11 cellular contexts compared by ENCODE assay signal in the genomic region with DNA sequence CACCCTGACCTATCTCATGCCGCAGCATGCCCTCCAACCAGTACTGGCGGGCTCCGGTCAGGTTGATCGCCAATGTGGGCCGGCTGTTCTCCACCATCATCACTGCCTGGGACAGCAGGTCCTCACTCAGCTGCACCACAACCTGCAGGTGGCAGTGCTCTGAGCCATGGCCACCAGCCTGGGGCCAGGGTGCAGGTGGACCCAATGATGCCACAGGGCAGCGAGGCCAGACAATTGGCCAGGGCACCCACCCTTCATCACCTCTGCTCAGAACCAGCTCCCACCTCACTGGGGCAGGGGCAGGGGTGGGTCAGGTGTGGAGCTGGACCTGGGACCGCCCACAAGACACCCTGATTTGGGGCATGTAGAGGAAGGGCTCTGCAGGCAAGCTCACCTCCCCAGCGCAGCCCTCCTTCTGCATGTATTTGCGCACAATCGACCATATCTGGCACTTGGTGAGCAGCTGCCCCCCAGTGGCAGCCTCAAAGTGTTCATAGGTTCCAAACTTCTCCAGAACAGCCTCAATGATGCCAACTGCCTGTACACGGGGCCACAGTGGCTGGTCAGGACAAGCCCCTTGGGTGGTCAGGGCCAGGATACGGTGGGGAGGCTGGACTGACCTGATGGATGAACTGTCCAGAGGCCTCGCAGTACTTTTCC. TPM values are rescaled to one million over a fixed set of nuclear protein-coding genes. Genes with fewer than 3 reads are reported as not detected.
A peak's percentile ranks its signal among the peaks of the same experiment; 100 is the strongest.
DNase-seq lines count a peak whose midpoint lies in the region; ATAC-seq and TF ChIP-seq lines count a peak whose summit lies in the region.
"Had no signal": no experiment of that assay in that cellular context is flagged by ENCODE, and none has a peak within 500 bp of the region (broad histone marks: within the 10 kb centered on the region; RNA-seq: fewer than 3 reads in every experiment).

No MANE protein-coding gene starts in this region.

- H3K36me3 ChIP-seq in neural progenitor cell = no peaks in the 10 kb centered on the region

- no peak overlapping the region for H3K27ac Mint-ChIP-seq in activated CD4-positive, alpha-beta T cell treated with anti-CD3 and anti-CD28 coated beads for 36 hours
- H3K27ac Mint-ChIP-seq in activated CD4-positive, alpha-beta T cell treated with anti-CD3 and anti-CD28 coated beads, Interleukin-2, amount 10 ng/mL, durations not matched to agents 7 days and 5 days = no peak overlapping the region
- no peak overlapping the region for H3K27ac Mint-ChIP-seq in HFFc6
- H3K27ac Mint-ChIP-seq in WTC11 = no peak overlapping the region
- no peak overlapping the region for H3K27ac Mint-ChIP-seq in neural progenitor cell

- peaks cover 9% of the 10 kb centered on the region for H3K4me1 ChIP-seq in neural progenitor cell

- TF ChIP-seq CTCF in HFFc6 (IDR thresholded peaks at IDR 0.05) = peak; percentile 51
- TF ChIP-seq CTCF in WTC11 (IDR thresholded peaks at IDR 0.05) = no peak
- TF ChIP-seq CTCF in neural progenitor cell (IDR thresholded peaks at IDR 0.05) = peak; percentile 12

- DNase-seq in activated CD4-positive, alpha-beta T cell treated with anti-CD3 and anti-CD28 coated beads for 36 hours = peak; percentile 57
- DNase-seq in activated CD4-positive, alpha-beta T cell treated with anti-CD3 and anti-CD28 coated beads, Interleukin-2, amount 10 ng/mL, durations not matched to agents 7 days and 5 days = no peak
- DNase-seq in HFFc6 (no peak), WTC11 (ENCODE audit: low spot score) (peak; percentile 33), neural progenitor cell (ENCODE audit: low spot score) (no peak), SIG-M5 (lab: John Stamatoyannopoulos, UW) (no peak)
- DNase-seq: activated CD8-positive, alpha-beta memory T cell treated with anti-CD3 and anti-CD28 coated beads, Interleukin-2, amount 50 U/mL, for 48 hours; NCI-H345; SW 1271 had no signal

- H3K4me3 ChIP-seq in neural progenitor cell = no peak overlapping the region

- H2AFZ ChIP-seq in neural progenitor cell (replicated peaks) = no peak overlapping the region

- H3K4me3 Mint-ChIP-seq in activated CD4-positive, alpha-beta T cell treated with anti-CD3 and anti-CD28 coated beads for 36 hours = no peak overlapping the region
- H3K4me3 Mint-ChIP-seq in activated CD4-positive, alpha-beta T cell treated with anti-CD3 and anti-CD28 coated beads, Interleukin-2, amount 10 ng/mL, durations not matched to agents 7 days and 5 days = no peak overlapping the region
- H3K4me3 Mint-ChIP-seq in HFFc6 = no peak overlapping the region
- peak overlapping the region; percentile 22; the same call in 1 of the 2 replicates for H3K4me3 Mint-ChIP-seq in WTC11
- H3K4me3 Mint-ChIP-seq in neural progenitor cell = no peak overlapping the region

- H3K4me2 ChIP-seq in neural progenitor cell = no peak overlapping the region

- H3K27me3 Mint-ChIP-seq in activated CD4-positive, alpha-beta T cell treated with anti-CD3 and anti-CD28 coated beads for 36 hours = peaks cover 26% of the 10 kb centered on the region
- H3K27me3 Mint-ChIP-seq in activated CD4-positive, alpha-beta T cell treated with anti-CD3 and anti-CD28 coated beads, Interleukin-2, amount 10 ng/mL, durations not matched to agents 7 days and 5 days = peaks cover 9% of the 10 kb centered on the region
- no peaks in the 10 kb centered on the region; the same call in 1 of the 2 replicates for H3K27me3 Mint-ChIP-seq in HFFc6 (ENCODE audit: insufficient read depth)
- peaks cover 43% of the 10 kb centered on the region for H3K27me3 Mint-ChIP-seq in WTC11 (ENCODE audit: low read depth)
- H3K27me3 Mint-ChIP-seq in neural progenitor cell (ENCODE audit: insufficient read depth, low read depth) = peaks cover 24% of the 10 kb centered on the region

- peaks cover 14% of the 10 kb centered on the region for H3K4me1 Mint-ChIP-seq in activated CD4-positive, alpha-beta T cell treated with anti-CD3 and anti-CD28 coated beads for 36 hours
- H3K4me1 Mint-ChIP-seq in activated CD4-positive, alpha-beta T cell treated with anti-CD3 and anti-CD28 coated beads, Interleukin-2, amount 10 ng/mL, durations not matched to agents 7 days and 5 days = peaks cover 34% of the 10 kb centered on the region
- H3K4me1 Mint-ChIP-seq in HFFc6 (ENCODE audit: low read depth) (no peaks in the 10 kb centered on the region; the same call in 1 of the 2 replicates), WTC11 (peaks cover 12% of the 10 kb centered on the region), neural progenitor cell (peaks cover 5% of the 10 kb centered on the region)

- H4K20me1 ChIP-seq in neural progenitor cell (ENCODE audit: low read depth) = peaks cover 61% of the 10 kb centered on the region

- intact Hi-C loops in activated CD4-positive, alpha-beta T cell treated with anti-CD3 and anti-CD28 coated beads for 36 hours (cut with DNase I, micrococcal nuclease) = loop anchor here in 1 of 2 experiments (10.0 kb wide), 1 partner anchor 905 kb away; the partner anchor contains the start of gene NFATC3

- H3K9me3 Mint-ChIP-seq in activated CD4-positive, alpha-beta T cell treated with anti-CD3 and anti-CD28 coated beads for 36 hours (ENCODE audit: low read depth) = no peaks in the 10 kb centered on the region
- H3K9me3 Mint-ChIP-seq in activated CD4-positive, alpha-beta T cell treated with anti-CD3 and anti-CD28 coated beads, Interleukin-2, amount 10 ng/mL, durations not matched to agents 7 days and 5 days = no peaks in the 10 kb centered on the region
- H3K9me3 Mint-ChIP-seq in HFFc6 (no peaks in the 10 kb centered on the region), WTC11 (no peaks in the 10 kb centered on the region), neural progenitor cell (no peaks in the 10 kb centered on the region)

- no peak overlapping the region for H3K9ac ChIP-seq in neural progenitor cell

- no peak for ATAC-seq in activated CD4-positive, alpha-beta T cell treated with anti-CD3 and anti-CD28 coated beads for 36 hours
- ATAC-seq in WTC11 (no peak), GM18511 (IDR thresholded peaks at IDR 0.05; ENCODE audit: unreplicated experiment) (no peak), HG03139 (IDR thresholded peaks at IDR 0.05; ENCODE audit: unreplicated experiment) (no peak)

- H3F3A ChIP-seq in neural progenitor cell (ENCODE audit: low read depth) = peaks cover 10% of the 10 kb centered on the region

- peaks cover 57% of the 10 kb centered on the region for H3K27me3 ChIP-seq in neural progenitor cell

- no peak overlapping the region for H3K27ac ChIP-seq in neural progenitor cell

- peaks cover 3% of the 10 kb centered on the region for H3K36me3 Mint-ChIP-seq in activated CD4-positive, alpha-beta T cell treated with anti-CD3 and anti-CD28 coated beads for 36 hours (ENCODE audit: low read depth)
- peaks cover 3% of the 10 kb centered on the region for H3K36me3 Mint-ChIP-seq in activated CD4-positive, alpha-beta T cell treated with anti-CD3 and anti-CD28 coated beads, Interleukin-2, amount 10 ng/mL, durations not matched to agents 7 days and 5 days (ENCODE audit: low read depth)
- H3K36me3 Mint-ChIP-seq in HFFc6 (ENCODE audit: low read depth) = peaks cover 4% of the 10 kb centered on the region; the same call in 1 of the 2 replicates
- H3K36me3 Mint-ChIP-seq in WTC11 = peaks cover 3% of the 10 kb centered on the region; the same call in 1 of the 2 replicates
- H3K36me3 Mint-ChIP-seq in neural progenitor cell = peaks cover 4% of the 10 kb centered on the region

- H3K79me2 ChIP-seq in neural progenitor cell (ENCODE audit: low read depth) = peaks cover 11% of the 10 kb centered on the region

- POLR2A ChIA-PET in activated CD4-positive, alpha-beta T cell treated with anti-CD3 and anti-CD28 coated beads for 36 hours (lab: Charles Lee) = no interaction called here
- POLR2A ChIA-PET in activated CD4-positive, alpha-beta T cell treated with anti-CD3 and anti-CD28 coated beads, Interleukin-2, amount 10 ng/mL, durations not matched to agents 7 days and 5 days (lab: Charles Lee) = no interaction called here
- POLR2A ChIA-PET in WTC11 (lab: Charles Lee) = no interaction called here

- H3K9me3 ChIP-seq in neural progenitor cell (ENCODE audit: low read depth) = no peaks in the 10 kb centered on the region

- CTCF ChIA-PET in activated CD4-positive, alpha-beta T cell treated with anti-CD3 and anti-CD28 coated beads for 36 hours (lab: Charles Lee) = interaction anchor here (1.0 kb wide), 1 partner anchor 119 kb away, joined by 3 read pairs; no protein-coding TSS in a partner anchor
- CTCF ChIA-PET in activated CD4-positive, alpha-beta T cell treated with anti-CD3 and anti-CD28 coated beads, Interleukin-2, amount 10 ng/mL, durations not matched to agents 7 days and 5 days (lab: Charles Lee) = interaction anchor here (0.7 to 1.1 kb wide), 2 partner anchors 13 to 254 kb away, joined by 3 read pairs; partner anchors contain the start of gene RRAD
- CTCF ChIA-PET in WTC11 (lab: Charles Lee) = interaction anchor here (1.0 to 1.4 kb wide), 3 partner anchors 9 to 162 kb away, joined by 3 to 5 read pairs (median 5); partner anchors contain the start of gene NOL3

RNA-seq across cellular contexts. Expression of gene MATCAP1, which starts 4.2 kb away (rescaled TPM):
- 10 to 100 TPM; 28.8 to 30.4 TPM for total RNA-seq in activated CD4-positive, alpha-beta T cell treated with anti-CD3 and anti-CD28 coated beads for 36 hours
- 10 to 100 TPM; 47.5 to 51.4 TPM for total RNA-seq in activated CD4-positive, alpha-beta T cell treated with anti-CD3 and anti-CD28 coated beads, Interleukin-2, amount 10 ng/mL, durations not matched to agents 7 days and 5 days
- total RNA-seq in HFFc6 (2021; fragmentation: NEBNext Ultra II Directional; extraction: Animal tissue kit (Norgen Biotek cat#: 25700)) = 10 to 100 TPM in 5 of 6 experiments, 1 to 10 TPM in 1; 9.6 to 13.8 (median 11.6) TPM
- total RNA-seq in WTC11 (2021) (40.8 to 54.3 TPM (median 50.5 TPM) in 3 replicates), neural progenitor cell (ENCODE audit: low replicate concordance) (15.7 and 50.9 TPM in 2 replicates)

RNA-seq across cellular contexts. Expression of gene NOL3, which starts 9.2 kb away (rescaled TPM):
- 10 to 100 TPM; 15.5 to 17.5 TPM for total RNA-seq in activated CD4-positive, alpha-beta T cell treated with anti-CD3 and anti-CD28 coated beads for 36 hours
- 10 to 100 TPM in 1 of 2 experiments, 1 to 10 TPM in 1; 8.9 to 13.3 TPM for total RNA-seq in activated CD4-positive, alpha-beta T cell treated with anti-CD3 and anti-CD28 coated beads, Interleukin-2, amount 10 ng/mL, durations not matched to agents 7 days and 5 days
- 10 to 100 TPM; 16.1 to 20.1 (median 17.7) TPM for total RNA-seq in HFFc6 (2021; fragmentation: NEBNext Ultra II Directional; extraction: Animal tissue kit (Norgen Biotek cat#: 25700))
- total RNA-seq in WTC11 (2021) (8.5 to 10.6 TPM (median 9.7 TPM) in 3 replicates), neural progenitor cell (ENCODE audit: low replicate concordance) (0.37 and 5.5 TPM in 2 replicates)

RNA-seq across cellular contexts. Expression of gene EXOC3L1, which starts 10.4 kb away (rescaled TPM):
- total RNA-seq in activated CD4-positive, alpha-beta T cell treated with anti-CD3 and anti-CD28 coated beads for 36 hours = under 1 TPM in 1 of 2 experiments, not detected in 1; 0.16 TPM
- not detected for total RNA-seq in activated CD4-positive, alpha-beta T cell treated with anti-CD3 and anti-CD28 coated beads, Interleukin-2, amount 10 ng/mL, durations not matched to agents 7 days and 5 days
- total RNA-seq in HFFc6 (2021; fragmentation: NEBNext Ultra II Directional; extraction: Animal tissue kit (Norgen Biotek cat#: 25700)) = under 1 TPM in 1 of 6 experiments, not detected in 5; 0.18 TPM
- total RNA-seq in WTC11 (2021) (4.0 to 4.9 TPM (median 4.8 TPM) in 3 replicates), neural progenitor cell (ENCODE audit: low replicate concordance) (not detected in 2 replicates)

RNA-seq across cellular contexts. Expression of gene E2F4, which starts 12.4 kb away (rescaled TPM):
- total RNA-seq in activated CD4-positive, alpha-beta T cell treated with anti-CD3 and anti-CD28 coated beads for 36 hours = 100 to 1,000 TPM in 1 of 2 experiments, 10 to 100 TPM in 1; 91.4 to 110 TPM
- 100 to 1,000 TPM; 114 to 120 TPM for total RNA-seq in activated CD4-positive, alpha-beta T cell treated with anti-CD3 and anti-CD28 coated beads, Interleukin-2, amount 10 ng/mL, durations not matched to agents 7 days and 5 days
- 10 to 100 TPM; 52.9 to 64.7 (median 61.0) TPM for total RNA-seq in HFFc6 (2021; fragmentation: NEBNext Ultra II Directional; extraction: Animal tissue kit (Norgen Biotek cat#: 25700))
- total RNA-seq in WTC11 (2021) (75.6 to 85.0 TPM (median 75.8 TPM) in 3 replicates), neural progenitor cell (ENCODE audit: low replicate concordance) (35.3 and 101 TPM in 2 replicates)

RNA-seq across cellular contexts. Expression of gene HSF4, which starts 15.0 kb away (rescaled TPM):
- 10 to 100 TPM; 15.7 to 20.7 TPM for total RNA-seq in activated CD4-positive, alpha-beta T cell treated with anti-CD3 and anti-CD28 coated beads for 36 hours
- 10 to 100 TPM; 49.6 to 58.1 TPM for total RNA-seq in activated CD4-positive, alpha-beta T cell treated with anti-CD3 and anti-CD28 coated beads, Interleukin-2, amount 10 ng/mL, durations not matched to agents 7 days and 5 days
- total RNA-seq in HFFc6 (2021; fragmentation: NEBNext Ultra II Directional; extraction: Animal tissue kit (Norgen Biotek cat#: 25700)) = 1 to 10 TPM; 3.3 to 5.5 (median 4.6) TPM
- 2.2 to 2.5 TPM (median 2.3 TPM) in 3 replicates for total RNA-seq in WTC11 (2021)
- 1.0 TPM in 1 of 2 replicates, not detected in the other for total RNA-seq in neural progenitor cell (ENCODE audit: low replicate concordance)

Comparison
In these comparisons a context has a peak if more than half of its experiments do, and no peak if none do; other contexts are left out.
1. DNase-seq: peak in activated CD4-positive, alpha-beta T cell treated with anti-CD3 and anti-CD28 coated beads for 36 hours (single experiment) and WTC11 (single experiment); none in activated CD4-positive, alpha-beta T cell treated with anti-CD3 and anti-CD28 coated beads, Interleukin-2, amount 10 ng/mL, durations not matched to agents 7 days and 5 days (single experiment), HFFc6 (single experiment), neural progenitor cell (single experiment) and SIG-M5 (single experiment).